1 cellular context compared by ENCODE assay signal in the genomic region with DNA sequence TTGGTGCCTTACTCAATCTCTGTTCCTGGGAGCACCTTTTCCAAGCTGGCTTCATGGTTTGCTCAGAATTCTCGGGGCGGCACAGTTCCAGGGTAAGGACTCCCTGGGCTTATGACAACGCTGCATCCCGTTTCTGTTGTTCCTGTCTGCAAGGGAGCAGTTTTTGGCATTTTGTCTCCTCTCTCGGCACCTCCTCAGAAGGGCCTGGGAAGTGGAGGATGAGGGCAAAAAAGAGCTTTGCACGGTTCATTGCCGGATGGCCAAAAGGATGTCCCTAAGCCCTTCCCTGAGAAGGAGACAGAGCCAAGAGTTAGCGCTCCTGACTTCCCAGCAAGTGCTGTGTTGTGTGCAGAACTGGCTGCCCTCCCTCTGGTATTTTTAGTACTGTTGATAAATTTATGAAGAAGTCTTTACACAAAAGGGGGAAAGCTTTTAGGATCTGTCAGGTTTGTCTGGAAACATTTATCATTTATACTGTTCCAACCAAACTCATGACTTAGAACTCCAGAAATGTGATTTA.
TF ChIP-seq lines count a peak whose summit lies in the region.

No MANE protein-coding gene starts in this region.

TF ChIP-seq in GM23338, 12 proteins besides CTCF, POLR2A, EP300 and RAD21 (continued from another document):
- TF ChIP-seq POLR2AphosphoS5 (IDR thresholded peaks at IDR 0.05; ENCODE audit: low read depth) (no peak), ZNF331 (CRISPR knock-in tag; IDR thresholded peaks at IDR 0.05; ENCODE audit: low read depth) (no peak), CREB1 (CRISPR knock-in tag; IDR thresholded peaks at IDR 0.05; ENCODE audit: low read depth) (no peak)
- TF ChIP-seq, protein P1, sequence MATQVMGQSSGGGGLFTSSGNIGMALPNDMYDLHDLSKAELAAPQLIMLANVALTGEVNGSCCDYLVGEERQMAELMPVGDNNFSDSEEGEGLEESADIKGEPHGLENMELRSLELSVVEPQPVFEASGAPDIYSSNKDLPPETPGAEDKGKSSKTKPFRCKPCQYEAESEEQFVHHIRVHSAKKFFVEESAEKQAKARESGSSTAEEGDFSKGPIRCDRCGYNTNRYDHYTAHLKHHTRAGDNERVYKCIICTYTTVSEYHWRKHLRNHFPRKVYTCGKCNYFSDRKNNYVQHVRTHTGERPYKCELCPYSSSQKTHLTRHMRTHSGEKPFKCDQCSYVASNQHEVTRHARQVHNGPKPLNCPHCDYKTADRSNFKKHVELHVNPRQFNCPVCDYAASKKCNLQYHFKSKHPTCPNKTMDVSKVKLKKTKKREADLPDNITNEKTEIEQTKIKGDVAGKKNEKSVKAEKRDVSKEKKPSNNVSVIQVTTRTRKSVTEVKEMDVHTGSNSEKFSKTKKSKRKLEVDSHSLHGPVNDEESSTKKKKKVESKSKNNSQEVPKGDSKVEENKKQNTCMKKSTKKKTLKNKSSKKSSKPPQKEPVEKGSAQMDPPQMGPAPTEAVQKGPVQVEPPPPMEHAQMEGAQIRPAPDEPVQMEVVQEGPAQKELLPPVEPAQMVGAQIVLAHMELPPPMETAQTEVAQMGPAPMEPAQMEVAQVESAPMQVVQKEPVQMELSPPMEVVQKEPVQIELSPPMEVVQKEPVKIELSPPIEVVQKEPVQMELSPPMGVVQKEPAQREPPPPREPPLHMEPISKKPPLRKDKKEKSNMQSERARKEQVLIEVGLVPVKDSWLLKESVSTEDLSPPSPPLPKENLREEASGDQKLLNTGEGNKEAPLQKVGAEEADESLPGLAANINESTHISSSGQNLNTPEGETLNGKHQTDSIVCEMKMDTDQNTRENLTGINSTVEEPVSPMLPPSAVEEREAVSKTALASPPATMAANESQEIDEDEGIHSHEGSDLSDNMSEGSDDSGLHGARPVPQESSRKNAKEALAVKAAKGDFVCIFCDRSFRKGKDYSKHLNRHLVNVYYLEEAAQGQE (IDR thresholded peaks at IDR 0.05; ENCODE audit: unreplicated experiment), result no peak
